ENCODE assay signal across 8 cellular contexts in genomic region chr11:8814209-8814922, GRCh38.
DNase-seq lines count a peak whose midpoint lies in the region; ATAC-seq and TF ChIP-seq lines count a peak whose summit lies in the region.

No MANE protein-coding gene starts in this region.

- H3K27ac ChIP-seq in SK-N-MC = peak overlapping the region; percentile 60; the same call in 1 of the 2 replicates

- H3K9me3 ChIP-seq in SK-N-MC (ENCODE audit: low read depth, low read length) = no peaks in the 10 kb centered on the region

- peak overlapping the region; percentile 48 for H3K4me3 ChIP-seq in SK-N-MC
- no peak overlapping the region for H3K4me3 ChIP-seq in kidney epithelial cell (ENCODE audit: low read depth, low read length)

- no peak overlapping the region for H3K9ac ChIP-seq in SK-N-MC (ENCODE audit: insufficient read length)

- TF ChIP-seq CTCF in kidney epithelial cell (IDR thresholded peaks at IDR 0.05; ENCODE audit: insufficient read depth, low read length, poor library complexity, severe bottlenecking) = no peak

- no peaks in the 10 kb centered on the region for H3K27me3 ChIP-seq in kidney epithelial cell (ENCODE audit: control insufficient read depth, insufficient read depth, low read length)

- DNase-seq in A172 (ENCODE audit: low spot score) = peak; percentile 62
- peak; percentile 78 for DNase-seq in SK-N-MC (ENCODE audit: low read depth, low spot score)
- peak; percentile 88 for DNase-seq in kidney epithelial cell (ENCODE audit: low read depth)
- DNase-seq in NCI-H1092 (lab: John Stamatoyannopoulos, UW) = no peak
- DNase-seq in amygdala (lab: John Stamatoyannopoulos, UW) = no peak

- no peaks in the 10 kb centered on the region for H3K36me3 ChIP-seq in SK-N-MC (ENCODE audit: insufficient read depth, low read length)
- no peaks in the 10 kb centered on the region for H3K36me3 ChIP-seq in kidney epithelial cell (ENCODE audit: control insufficient read depth, insufficient read depth, low read length)

- ATAC-seq in GM19023 (IDR thresholded peaks at IDR 0.05; ENCODE audit: unreplicated experiment) (peak; percentile 18), GM18502 (IDR thresholded peaks at IDR 0.05; ENCODE audit: poor library complexity, unreplicated experiment) (no peak), GM18498 (IDR thresholded peaks at IDR 0.05; ENCODE audit: unreplicated experiment) (no peak)

Comparison
In these comparisons a context has a peak if more than half of its experiments do, and no peak if none do; other contexts are left out.
1. DNase-seq: peak in A172 (single experiment), SK-N-MC (single experiment) and kidney epithelial cell (single experiment); none in NCI-H1092 (single experiment) and amygdala (0 of 56).